In genomic region chr21:37385179-37385765, GRCh38 we compare ENCODE assay signal across 30 cellular contexts. TPM values are rescaled to one million over a fixed set of nuclear protein-coding genes. Genes with fewer than 3 reads are reported as not detected.
DNase-seq lines count a peak whose midpoint lies in the region; ATAC-seq and TF ChIP-seq lines count a peak whose summit lies in the region.
"Had no signal": no experiment of that assay in that cellular context is flagged by ENCODE, and none has a peak within 500 bp of the region (broad histone marks: within the 10 kb centered on the region; RNA-seq: fewer than 3 reads in every experiment).

No MANE protein-coding gene starts in this region.

- H3K4me1 ChIP-seq in CD4-positive, CD25-positive, alpha-beta regulatory T cell (ENCODE audit: control insufficient read depth, insufficient read depth, low read length, poor library complexity, severe bottlenecking) = peaks cover 73% of the 10 kb centered on the region
- peaks cover 10% of the 10 kb centered on the region for H3K4me1 ChIP-seq in IMR-90 (ENCODE audit: control insufficient read depth, insufficient read depth, low read length)
- peaks cover 7 to 99% (median 93%) of the 10 kb centered on the region in 9 donors for H3K4me1 ChIP-seq in heart right ventricle

- 100% methylated on average over 1 of the region's 5 CpGs; no CpG with 5 or more reads in 1 of the 2 experiments for WGBS in IMR-90 (ENCODE audit: extremely low coverage in 2 of 2, insufficient read length in 1 of 2), 2 experiments
- WGBS in heart right ventricle, 2 donors = 78 to 79% methylated on average over 5 of the region's 5 CpGs

- H2BK20ac ChIP-seq in IMR-90 (ENCODE audit: low read depth, low read length) = no peak overlapping the region

- H2BK5ac ChIP-seq in IMR-90 (ENCODE audit: low read depth, low read length, poor library complexity, severe bottlenecking) = no peak overlapping the region

- BruUV-seq in IMR-90 (replicated peaks; lab: Mats Ljungman, UMichigan) = no TSS peak

- no peak overlapping the region for H4K8ac ChIP-seq in IMR-90 (ENCODE audit: low read depth in 2 of 2, low read length in 2 of 2)

- peak overlapping the region; percentile 2 for H3K27ac ChIP-seq in CD4-positive, CD25-positive, alpha-beta regulatory T cell (ENCODE audit: insufficient read depth, low read length, poor library complexity, severe bottlenecking)
- H3K27ac ChIP-seq in IMR-90 (ENCODE audit: insufficient read depth, low read length) = no peak overlapping the region
- no peak overlapping the region for H3K27ac ChIP-seq in heart right ventricle
- H3K27ac ChIP-seq: adrenal gland; BLaER1 treated with 17β-estradiol and CSF1 and Interleukin-3, amounts not matched to agents 10 nM and 100 nM; body of pancreas; dorsolateral prefrontal cortex; gastroesophageal sphincter; ovary; WERI-Rb-1 had no signal

- H3K4me2 ChIP-seq in IMR-90 (ENCODE audit: low read depth, low read length) = no peak overlapping the region

- no peak for TF ChIP-seq CTCF in IMR-90 (conservative IDR thresholded peaks at IDR 0.05; ENCODE audit: low read depth, low read length)
- TF ChIP-seq CTCF in nephron progenitor cell (IDR thresholded peaks at IDR 0.05) = no peak
- TF ChIP-seq CTCF in heart right ventricle (IDR thresholded peaks at IDR 0.05) = no peak

- no peak overlapping the region for H2AFZ ChIP-seq in IMR-90 (replicated peaks; ENCODE audit: low read length, poor library complexity)

- H3K23ac ChIP-seq in IMR-90 (ENCODE audit: low read depth, low read length) = 0 out of 2 replicates have a peak overlapping the region, but pooled peaks have one; percentile 0

- H3K4me1 Mint-ChIP-seq in CD4-positive, CD25-positive, alpha-beta regulatory T cell = peaks cover 58 to 93% (median 78%) of the 10 kb centered on the region in 4 donors
- H3K4me1 Mint-ChIP-seq in activated naive CD8-positive, alpha-beta T cell treated with anti-CD3 and anti-CD28 coated beads for 36 hours = peaks cover 74% of the 10 kb centered on the region
- H3K4me1 Mint-ChIP-seq in nephron progenitor cell = peaks cover 54% of the 10 kb centered on the region

- no peak overlapping the region for H3K18ac ChIP-seq in IMR-90 (ENCODE audit: low read depth, low read length)

- H3K9ac ChIP-seq in IMR-90 (ENCODE audit: low read depth, low read length) = no peak overlapping the region
- H3K9ac ChIP-seq: BLaER1 treated with 17β-estradiol and CSF1 and Interleukin-3, amounts not matched to agents 10 nM and 100 nM had no signal

- peaks cover 0 to 6% (median 0%) of the 10 kb centered on the region in 7 donors for H3K9me3 Mint-ChIP-seq in CD4-positive, CD25-positive, alpha-beta regulatory T cell
- H3K9me3 Mint-ChIP-seq in activated naive CD8-positive, alpha-beta T cell treated with anti-CD3 and anti-CD28 coated beads for 36 hours = peaks cover 14% of the 10 kb centered on the region
- peaks cover 14% of the 10 kb centered on the region for H3K9me3 Mint-ChIP-seq in nephron progenitor cell
- H3K9me3 Mint-ChIP-seq: type B pancreatic cell had no signal

- no peak overlapping the region for H2BK15ac ChIP-seq in IMR-90 (ENCODE audit: low read depth, low read length)

- no peak overlapping the region for H3K56ac ChIP-seq in IMR-90 (ENCODE audit: extremely low read depth, insufficient read depth, low read length)

- dilution Hi-C loops in IMR-90 (cut with HindIII; ENCODE audit: low sequenced_read_pairs, unreplicated experiment) = no loop called here

- DNase-seq in CD4-positive, CD25-positive, alpha-beta regulatory T cell = peak in 1 of 3 donors; percentile 11
- no peak for DNase-seq in IMR-90
- no peak for DNase-seq in activated naive CD8-positive, alpha-beta T cell treated with anti-CD3 and anti-CD28 coated beads for 36 hours
- DNase-seq in nephron progenitor cell = no peak
- DNase-seq in activated CD4-positive, CD25-positive, alpha-beta regulatory T cell (lab: John Stamatoyannopoulos, UW) = no peak
- no peak for DNase-seq in heart right ventricle
- no peak for DNase-seq in putamen (ENCODE audit: low spot score)
- DNase-seq: activated CD4-positive, alpha-beta T cell treated with anti-CD3 and anti-CD28 coated beads, Interleukin-2, amount 50 U/mL, for 1 hour; activated effector memory CD4-positive, alpha-beta T cell treated with Interleukin-2 at 50 U/mL for 16 hours; body of pancreas; cerebellar nuclear complex; DND-41; dorsolateral prefrontal cortex; MG63; NCI-H2029 treated with DMSO at 0.1 percent for 48 hours; NCI-H526; ovary; SHP77; small intestine; stimulated activated CD4-positive, alpha-beta T cell treated with anti-CD3 and anti-CD28 coated beads, Interleukin-1b, Interleukin-23, amount 100 ng/mL, for 48 hours; T1000; WERI-Rb-1 had no signal

- POLR2A ChIA-PET in IMR-90 (lab: Charles Lee; ENCODE audit: unreplicated experiment) = no interaction called here

- peaks cover 0 to 8% of the 10 kb centered on the region in 2 experiments for H3K9me3 ChIP-seq in CD4-positive, CD25-positive, alpha-beta regulatory T cell (ENCODE audit: control insufficient read depth in 2 of 2, low read length in 2 of 2)
- H3K9me3 ChIP-seq in IMR-90 (ENCODE audit: control insufficient read depth, insufficient read depth, low read length) (peaks cover 4% of the 10 kb centered on the region; the same call in 1 of the 2 replicates), heart right ventricle (peaks cover 0 to 9% (median 0%) of the 10 kb centered on the region in 11 donors)
- H3K9me3 ChIP-seq: adrenal gland, body of pancreas, gastroesophageal sphincter, ovary had no signal

- in situ Hi-C loops in IMR-90 (cut with MboI; ENCODE audit: low sequenced_read_pairs) = no loop called here

- no peak overlapping the region for H2BK120ac ChIP-seq in IMR-90 (ENCODE audit: low read depth, low read length)

- no peak overlapping the region for H3K14ac ChIP-seq in IMR-90 (replicated peaks; ENCODE audit: low read depth, low read length)

- ATAC-seq in CD4-positive, CD25-positive, alpha-beta regulatory T cell (ENCODE audit: low read depth in 2 of 2) = no peak
- ATAC-seq in IMR-90 (ENCODE audit: low read depth) (no peak), heart right ventricle (no peak)
- ATAC-seq: body of pancreas, gastroesophageal sphincter, Panc1 had no signal

- peaks cover 15 to 72% of the 10 kb centered on the region in 2 experiments for H3K79me1 ChIP-seq in IMR-90 (ENCODE audit: low read depth in 1 of 2, low read length in 2 of 2)

- peak overlapping the region; percentile 48 for H3K4me3 ChIP-seq in CD4-positive, CD25-positive, alpha-beta regulatory T cell (ENCODE audit: low read depth, low read length)
- H3K4me3 ChIP-seq in IMR-90 (ENCODE audit: insufficient read depth, low read depth, low read length) = no peak overlapping the region
- H3K4me3 ChIP-seq in heart right ventricle = no peak overlapping the region
- H3K4me3 ChIP-seq: adrenal gland; BLaER1 treated with 17β-estradiol and CSF1 and Interleukin-3, amounts not matched to agents 10 nM and 100 nM; body of pancreas; dorsolateral prefrontal cortex; gastroesophageal sphincter; MG63; ovary had no signal

- no peak overlapping the region for H4K91ac ChIP-seq in IMR-90 (ENCODE audit: insufficient read depth, low read depth, low read length)

- no peak overlapping the region for H2AK5ac ChIP-seq in IMR-90 (ENCODE audit: low read depth, low read length)

- no peak overlapping the region for H4K5ac ChIP-seq in IMR-90 (ENCODE audit: low read depth, low read length)

- peak overlapping the region in 2 of 3 donors; percentile 1 to 69 for H3K27ac Mint-ChIP-seq in CD4-positive, CD25-positive, alpha-beta regulatory T cell
- peak overlapping the region; percentile 43 for H3K27ac Mint-ChIP-seq in activated naive CD8-positive, alpha-beta T cell treated with anti-CD3 and anti-CD28 coated beads for 36 hours
- peak overlapping the region; percentile 14 for H3K27ac Mint-ChIP-seq in nephron progenitor cell
- H3K27ac Mint-ChIP-seq: IgD-negative memory B cell, mesothelial cell of epicardium, nephron, type B pancreatic cell had no signal

- H3K36me3 ChIP-seq in CD4-positive, CD25-positive, alpha-beta regulatory T cell (ENCODE audit: control insufficient read depth, insufficient read depth, low read length) = peaks cover 2% of the 10 kb centered on the region
- H3K36me3 ChIP-seq in IMR-90 (ENCODE audit: control insufficient read depth, insufficient read depth, low read length) (no peaks in the 10 kb centered on the region; the same call in 1 of the 2 replicates), heart right ventricle (no peaks in the 10 kb centered on the region)
- H3K36me3 ChIP-seq: adrenal gland, gastroesophageal sphincter, ovary had no signal

- H3K9me1 ChIP-seq in IMR-90 (ENCODE audit: insufficient read depth, low read length) = peaks cover 25% of the 10 kb centered on the region

- CTCF ChIA-PET in IMR-90 (lab: Yijun Ruan, JAX) = no interaction called here

- H3K36me3 Mint-ChIP-seq in CD4-positive, CD25-positive, alpha-beta regulatory T cell = peaks cover 3% of the 10 kb centered on the region
- H3K36me3 Mint-ChIP-seq in activated naive CD8-positive, alpha-beta T cell treated with anti-CD3 and anti-CD28 coated beads for 36 hours = peaks cover 50% of the 10 kb centered on the region
- peaks cover 32% of the 10 kb centered on the region for H3K36me3 Mint-ChIP-seq in nephron progenitor cell (ENCODE audit: low read depth)

- intact Hi-C loops in IMR-90 (cut with micrococcal nuclease) (no loop called here), heart right ventricle (cut with DNase I) (no loop called here)

- H2AK9ac ChIP-seq in IMR-90 (replicated peaks; ENCODE audit: low read depth, low read length, poor library complexity) = peak overlapping the region; percentile 19

- H3K4ac ChIP-seq in IMR-90 (ENCODE audit: low read depth, low read length) = no peak overlapping the region

- H3K27me3 Mint-ChIP-seq in CD4-positive, CD25-positive, alpha-beta regulatory T cell = no peaks in the 10 kb centered on the region
- no peaks in the 10 kb centered on the region for H3K27me3 Mint-ChIP-seq in activated naive CD8-positive, alpha-beta T cell treated with anti-CD3 and anti-CD28 coated beads for 36 hours
- H3K27me3 Mint-ChIP-seq in nephron progenitor cell (ENCODE audit: low read depth, poor library complexity) = peaks cover 5% of the 10 kb centered on the region
- H3K27me3 Mint-ChIP-seq: IgD-negative memory B cell, type B pancreatic cell had no signal

- H4K20me1 ChIP-seq in IMR-90 (ENCODE audit: insufficient read depth, low read length) = peaks cover 95% of the 10 kb centered on the region

- H3K27me3 ChIP-seq in CD4-positive, CD25-positive, alpha-beta regulatory T cell (ENCODE audit: control insufficient read depth, insufficient read depth, low read length) = no peaks in the 10 kb centered on the region
- H3K27me3 ChIP-seq in IMR-90 (ENCODE audit: control insufficient read depth, insufficient read depth, low read length) = no peaks in the 10 kb centered on the region
- H3K27me3 ChIP-seq in heart right ventricle = no peaks in the 10 kb centered on the region
- H3K27me3 ChIP-seq: adrenal gland; BLaER1 treated with 17β-estradiol and CSF1 and Interleukin-3, amounts not matched to agents 10 nM and 100 nM; body of pancreas; dorsolateral prefrontal cortex; gastroesophageal sphincter; MG63; ovary had no signal

- H3K4me3 Mint-ChIP-seq in CD4-positive, CD25-positive, alpha-beta regulatory T cell = peak overlapping the region; percentile 13 to 64 (median 48)
- no peak overlapping the region for H3K4me3 Mint-ChIP-seq in activated naive CD8-positive, alpha-beta T cell treated with anti-CD3 and anti-CD28 coated beads for 36 hours
- no peak overlapping the region for H3K4me3 Mint-ChIP-seq in nephron progenitor cell
- H3K4me3 Mint-ChIP-seq: mesothelial cell of epicardium, nephron, type B pancreatic cell had no signal

- TF ChIP-seq RAD21 in IMR-90 (IDR thresholded peaks at IDR 0.05; ENCODE audit: low read length) = no peak

- TF ChIP-seq POLR2A in IMR-90 (IDR thresholded peaks at IDR 0.05; ENCODE audit: low read depth, low read length) = no peak

RNA-seq across cellular contexts. Expression of gene DYRK1A, which starts 18.7 kb away (rescaled TPM):
- total RNA-seq in CD4-positive, CD25-positive, alpha-beta regulatory T cell = 143 TPM
- 1 to 10 TPM; 2.6 to 6.6 (median 5.6) TPM for polyA plus RNA-seq in CD4-positive, CD25-positive, alpha-beta regulatory T cell
- 41.9 and 50.5 TPM in 2 replicates for total RNA-seq in IMR-90 (2012; rRNA removed)
- 18.6 and 22.2 TPM in 2 replicates for polyA plus RNA-seq in IMR-90 (2012; rRNA removed)
- polyA plus RNA-seq in IMR-90 (2012; cell fraction: cytosol; rRNA removed) = 3.9 and 14.0 TPM in 2 replicates
- polyA plus RNA-seq in IMR-90 (2012; cell fraction: nucleus; rRNA removed; ENCODE audit: low replicate concordance) = 55.1 and 65.8 TPM in 2 replicates
- 10 to 100 TPM; 63.1 to 64.3 TPM for total RNA-seq in activated naive CD8-positive, alpha-beta T cell treated with anti-CD3 and anti-CD28 coated beads for 36 hours
- 10 to 100 TPM; 57.6 to 94.2 (median 75.0) TPM for total RNA-seq in heart right ventricle
- polyA plus RNA-seq in heart right ventricle = 10 to 100 TPM; 24.7 to 30.6 TPM

Comparison
In these comparisons a context has a peak if more than half of its experiments do, and no peak if none do; other contexts are left out.
1. H3K4me3 Mint-ChIP-seq: peak in CD4-positive, CD25-positive, alpha-beta regulatory T cell (4 of 4); none in activated naive CD8-positive, alpha-beta T cell treated with anti-CD3 and anti-CD28 coated beads for 36 hours (single experiment) and nephron progenitor cell (single experiment).
2. Peak in every context shown above with its lines, with median percentiles within 50 percentile points of each other: H3K27ac Mint-ChIP-seq.